In the genomic region with DNA sequence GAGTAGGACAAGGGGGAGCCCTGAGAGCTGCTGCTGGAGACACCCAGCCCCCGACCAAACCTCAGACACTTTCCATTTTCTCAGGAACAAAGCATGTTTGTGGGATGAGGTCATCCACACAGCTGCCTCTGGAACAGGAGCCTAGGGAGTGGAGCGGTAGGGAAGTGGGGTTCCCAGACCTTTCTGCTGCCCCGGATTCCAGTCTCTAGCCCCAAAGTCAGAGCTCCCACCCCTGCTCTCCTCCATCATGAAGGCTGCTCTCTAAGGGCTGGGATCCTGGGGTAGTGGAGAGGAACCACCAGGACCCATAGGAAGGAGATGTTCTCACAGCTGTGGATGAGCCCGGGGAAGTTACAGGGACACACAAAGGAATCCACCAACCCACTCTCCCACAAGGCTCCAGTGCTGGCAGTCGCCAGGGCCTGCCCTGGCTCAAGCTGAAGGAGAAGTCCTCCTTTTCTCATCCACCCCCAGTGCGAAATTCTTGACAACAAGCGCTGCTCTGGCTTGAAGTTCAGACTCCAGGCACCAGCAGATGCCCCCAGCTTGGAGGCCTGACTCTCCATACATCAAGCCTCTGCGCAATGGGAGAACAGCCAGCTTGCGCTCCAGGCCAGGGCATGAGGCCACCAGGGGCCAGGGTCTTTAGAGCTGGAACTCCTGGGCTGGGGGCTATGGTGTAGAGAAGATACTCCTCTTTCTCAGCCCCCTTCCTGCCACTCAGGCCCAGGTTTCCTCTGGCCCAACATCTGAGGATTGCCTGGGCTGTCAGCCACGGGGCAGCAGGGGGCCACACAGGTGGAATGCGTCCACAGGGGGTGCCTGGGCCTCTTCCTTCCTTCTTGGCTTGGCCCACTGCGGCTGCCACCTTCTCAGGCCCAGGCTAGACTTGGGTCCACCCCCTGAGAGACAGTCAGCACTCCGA, we compare ENCODE assay signal across 10 cellular contexts. TPM values are rescaled to one million over a fixed set of nuclear protein-coding genes. Genes with fewer than 3 reads are reported as not detected.
DNase-seq lines count a peak whose midpoint lies in the region; FAIRE-seq and TF ChIP-seq lines count a peak whose summit lies in the region.
"Had no signal": no experiment of that assay in that cellular context is flagged by ENCODE, and none has a peak within 500 bp of the region (broad histone marks: within the 10 kb centered on the region; RNA-seq: fewer than 3 reads in every experiment).

No MANE protein-coding gene starts in this region.

- no peaks in the 10 kb centered on the region for H3K27me3 Mint-ChIP-seq in activated CD4-positive, alpha-beta T cell treated with anti-CD3 and anti-CD28 coated beads, Interleukin-2, amount 10 ng/mL, durations not matched to agents 7 days and 5 days
- H3K27me3 Mint-ChIP-seq in brain, result peaks cover 6% of the 10 kb centered on the region

- peak overlapping the region; percentile 78 for H3K27ac ChIP-seq in temporal lobe (ENCODE audit: low read depth, low read length)

- peaks cover 52% of the 10 kb centered on the region for H3K4me1 Mint-ChIP-seq in activated CD4-positive, alpha-beta T cell treated with anti-CD3 and anti-CD28 coated beads, Interleukin-2, amount 10 ng/mL, durations not matched to agents 7 days and 5 days
- peaks cover 59% of the 10 kb centered on the region for H3K4me1 Mint-ChIP-seq in brain

- H3K27ac Mint-ChIP-seq in activated CD4-positive, alpha-beta T cell treated with anti-CD3 and anti-CD28 coated beads, Interleukin-2, amount 10 ng/mL, durations not matched to agents 7 days and 5 days, result peak overlapping the region; percentile 78
- peak overlapping the region; percentile 13 to 97 (median 96) for H3K27ac Mint-ChIP-seq in brain
- H3K27ac Mint-ChIP-seq: activated B cell treated with CpG ODN at 0.5 μM for 24 hours had no signal

- H3K9me3 Mint-ChIP-seq in activated CD4-positive, alpha-beta T cell treated with anti-CD3 and anti-CD28 coated beads, Interleukin-2, amount 10 ng/mL, durations not matched to agents 7 days and 5 days, result no peaks in the 10 kb centered on the region
- H3K9me3 Mint-ChIP-seq in brain, result no peaks in the 10 kb centered on the region
- H3K9me3 Mint-ChIP-seq: activated B cell treated with CpG ODN at 0.5 μM for 24 hours had no signal

- TF ChIP-seq CTCF in brain (conservative IDR thresholded peaks at IDR 0.05), result no peak

- H3K4me3 Mint-ChIP-seq in activated CD4-positive, alpha-beta T cell treated with anti-CD3 and anti-CD28 coated beads, Interleukin-2, amount 10 ng/mL, durations not matched to agents 7 days and 5 days, result no peak overlapping the region
- H3K4me3 Mint-ChIP-seq in brain, result peak overlapping the region in 3 of 5 experiments; percentile 58 to 85 (median 69)
- H3K4me3 Mint-ChIP-seq: activated B cell treated with CpG ODN at 0.5 μM for 24 hours had no signal

- DNase-seq in activated CD4-positive, alpha-beta T cell treated with anti-CD3 and anti-CD28 coated beads, Interleukin-2, amount 10 ng/mL, durations not matched to agents 7 days and 5 days, result no peak
- DNase-seq in activated CD4-positive, alpha-beta T cell treated with anti-CD3 and anti-CD28 coated beads for 4 hours, result no peak
- peak; percentile 90 for DNase-seq in islet precursor cell
- no peak for DNase-seq in frontal cortex (ENCODE audit: low spot score in 2 of 2)
- no peak for DNase-seq in NCI-H1930 (lab: John Stamatoyannopoulos, UW)
- DNase-seq in stimulated activated CD4-positive, alpha-beta T cell treated with anti-CD3 and anti-CD28 coated beads, Interleukin-4, amount 100 ng/mL, for 4 hours, result no peak
- DNase-seq: activated B cell treated with CpG ODN at 0.5 μM for 24 hours had no signal

- H3K36me3 Mint-ChIP-seq in activated CD4-positive, alpha-beta T cell treated with anti-CD3 and anti-CD28 coated beads, Interleukin-2, amount 10 ng/mL, durations not matched to agents 7 days and 5 days (ENCODE audit: low read depth), result peaks cover 7% of the 10 kb centered on the region
- H3K36me3 Mint-ChIP-seq in brain, result no peaks in the 10 kb centered on the region

- CTCF ChIA-PET in activated CD4-positive, alpha-beta T cell treated with anti-CD3 and anti-CD28 coated beads, Interleukin-2, amount 10 ng/mL, durations not matched to agents 7 days and 5 days (lab: Charles Lee), result interaction anchor here (1.1 to 4.3 kb wide), 7 partner anchors 8 to 853 kb away, joined by 3 to 18 read pairs (median 6); a partner anchor contains a TSS

- POLR2A ChIA-PET in activated CD4-positive, alpha-beta T cell treated with anti-CD3 and anti-CD28 coated beads, Interleukin-2, amount 10 ng/mL, durations not matched to agents 7 days and 5 days (lab: Charles Lee), result no interaction called here

- FAIRE-seq in frontal cortex (lab: Jason Lieb, UNC), result no peak

RNA-seq across cellular contexts. Expression of a gene that starts 4.5 kb away (rescaled TPM):
- 1 to 10 TPM; 9.8 to 9.9 TPM for total RNA-seq in activated CD4-positive, alpha-beta T cell treated with anti-CD3 and anti-CD28 coated beads, Interleukin-2, amount 10 ng/mL, durations not matched to agents 7 days and 5 days
- polyA plus RNA-seq in brain (ENCODE audit: insufficient read depth, low read depth, low replicate concordance), result 12.8 TPM
- total RNA-seq in temporal lobe, result 5.2 TPM
- total RNA-seq in frontal cortex, result 4.9 TPM

RNA-seq across cellular contexts. Expression of a gene that starts 11.0 kb away (rescaled TPM):
- total RNA-seq in activated CD4-positive, alpha-beta T cell treated with anti-CD3 and anti-CD28 coated beads, Interleukin-2, amount 10 ng/mL, durations not matched to agents 7 days and 5 days, result 100 to 1,000 TPM in 1 of 2 experiments, 10 to 100 TPM in 1; 80.9 to 110 TPM
- polyA plus RNA-seq in brain (ENCODE audit: insufficient read depth, low read depth, low replicate concordance), result 88.2 TPM
- total RNA-seq in temporal lobe (80.6 TPM), frontal cortex (69.3 TPM)

RNA-seq across cellular contexts. Expression of a gene that starts 11.7 kb away (rescaled TPM):
- 10 to 100 TPM; 33.0 to 34.8 TPM for total RNA-seq in activated CD4-positive, alpha-beta T cell treated with anti-CD3 and anti-CD28 coated beads, Interleukin-2, amount 10 ng/mL, durations not matched to agents 7 days and 5 days
- 29.6 TPM for polyA plus RNA-seq in brain (ENCODE audit: insufficient read depth, low read depth, low replicate concordance)
- total RNA-seq in temporal lobe (28.5 TPM), frontal cortex (49.7 TPM)

RNA-seq across cellular contexts. Expression of a gene that starts 45.8 kb away (rescaled TPM):
- total RNA-seq in activated CD4-positive, alpha-beta T cell treated with anti-CD3 and anti-CD28 coated beads, Interleukin-2, amount 10 ng/mL, durations not matched to agents 7 days and 5 days, result not detected
- polyA plus RNA-seq in brain (ENCODE audit: insufficient read depth, low read depth, low replicate concordance), result 0.81 TPM
- 6.1 TPM for total RNA-seq in temporal lobe
- total RNA-seq in frontal cortex, result 9.4 TPM
- polyA plus RNA-seq: BJ had no signal

RNA-seq across cellular contexts. Expression of a gene that starts 53.9 kb away (rescaled TPM):
- total RNA-seq in activated CD4-positive, alpha-beta T cell treated with anti-CD3 and anti-CD28 coated beads, Interleukin-2, amount 10 ng/mL, durations not matched to agents 7 days and 5 days, result 10 to 100 TPM; 31.5 to 33.8 TPM
- polyA plus RNA-seq in brain (ENCODE audit: insufficient read depth, low read depth, low replicate concordance), result 8.8 TPM
- total RNA-seq in temporal lobe, result 10.6 TPM
- total RNA-seq in frontal cortex, result 13.9 TPM
